ENCODE assay signal across 15 cellular contexts in the genomic region with DNA sequence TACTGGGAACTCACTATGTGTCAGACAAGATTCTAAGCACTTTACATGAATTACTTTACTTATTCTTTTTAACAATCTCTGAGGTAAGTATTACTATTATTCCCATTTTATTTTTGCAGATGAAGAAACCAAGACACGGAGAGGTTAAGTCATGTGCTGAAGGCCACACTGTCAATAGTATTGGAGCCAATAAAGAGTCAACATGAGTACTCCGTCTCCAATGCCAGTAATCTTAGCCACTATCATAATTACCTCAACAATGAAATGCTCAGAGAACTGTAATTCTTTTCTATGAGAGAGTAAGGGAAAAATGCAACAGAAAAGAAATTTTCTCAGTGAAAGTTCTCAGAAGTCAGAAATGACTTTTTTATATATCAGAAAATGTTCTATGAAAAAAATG. TPM values are rescaled to one million over a fixed set of nuclear protein-coding genes. Genes with fewer than 3 reads are reported as not detected.
DNase-seq lines count a peak whose midpoint lies in the region; ATAC-seq and TF ChIP-seq lines count a peak whose summit lies in the region.
"Had no signal": no experiment of that assay in that cellular context is flagged by ENCODE, and none has a peak within 500 bp of the region (broad histone marks: within the 10 kb centered on the region; RNA-seq: fewer than 3 reads in every experiment).

No MANE protein-coding gene starts in this region.

- no peak for TF ChIP-seq POLR2A in body of pancreas (IDR thresholded peaks at IDR 0.05)

- H3K4me2 ChIP-seq in BLaER1 treated with 17β-estradiol and CSF1 and Interleukin-3, amounts not matched to agents 10 nM and 100 nM: peak overlapping the region in 9 of 11 experiments; percentile 8 to 63 (median 51); a peak in 14 of 22 replicates

- WGBS in body of pancreas, 2 donors: 32 to 49% methylated on average over 2 of the region's 2 CpGs

- no peaks in the 10 kb centered on the region for H3K9me3 ChIP-seq in BLaER1 treated with 17β-estradiol and CSF1 and Interleukin-3, amounts not matched to agents 10 nM and 100 nM (replicated peaks in 1 of 11)
- no peaks in the 10 kb centered on the region for H3K9me3 ChIP-seq in body of pancreas
- H3K9me3 ChIP-seq: Caco-2 had no signal

- H3K27me3 ChIP-seq in BLaER1 treated with 17β-estradiol and CSF1 and Interleukin-3, amounts not matched to agents 10 nM and 100 nM: no peaks in the 10 kb centered on the region
- H3K27me3 ChIP-seq in body of pancreas: no peaks in the 10 kb centered on the region

- no peaks in the 10 kb centered on the region for H3K36me3 ChIP-seq in BLaER1 treated with 17β-estradiol and CSF1 and Interleukin-3, amounts not matched to agents 10 nM and 100 nM
- H3K36me3 ChIP-seq in body of pancreas (replicated peaks in 1 of 2; ENCODE audit: insufficient read depth in 1 of 2, low read depth in 2 of 2): no peaks in the 10 kb centered on the region

- H3K4me1 ChIP-seq in BLaER1 treated with 17β-estradiol and CSF1 and Interleukin-3, amounts not matched to agents 10 nM and 100 nM: peaks cover 8 to 15% (median 12%) of the 10 kb centered on the region in 10 experiments
- H3K4me1 ChIP-seq in body of pancreas: peaks cover 57% of the 10 kb centered on the region
- H3K4me1 ChIP-seq: Caco-2 had no signal

- intact Hi-C loops in body of pancreas (cut with DNase I): no loop called here

- H3K27ac ChIP-seq in BLaER1 treated with 17β-estradiol and CSF1 and Interleukin-3, amounts not matched to agents 10 nM and 100 nM: no peak overlapping the region
- H3K27ac ChIP-seq in body of pancreas: peak overlapping the region in 2 of 4 donors; percentile 14 to 27
- H3K27ac ChIP-seq: C4-2B had no signal

- H3K4me3 ChIP-seq in BLaER1 treated with 17β-estradiol and CSF1 and Interleukin-3, amounts not matched to agents 10 nM and 100 nM: no peak overlapping the region
- H3K4me3 ChIP-seq in body of pancreas: no peak overlapping the region

- H4K20me1 ChIP-seq in BLaER1 treated with 17β-estradiol and CSF1 and Interleukin-3, amounts not matched to agents 10 nM and 100 nM: no peaks in the 10 kb centered on the region

- DNase-seq in body of pancreas (no peak), NCI-H446 (lab: John Stamatoyannopoulos, UW) (no peak), AML-193 (lab: John Stamatoyannopoulos, UW) (no peak)
- DNase-seq: 8988T; ACHN; Caco-2; Calu3; CD4-positive, alpha-beta T cell; CD8-positive, alpha-beta T cell; DMS79 treated with DMSO at 0.1 percent for 48 hours; GF-D8 had no signal

- no peak for TF ChIP-seq CTCF in body of pancreas (IDR thresholded peaks at IDR 0.05)

- ATAC-seq in body of pancreas (peak; percentile 74), GM19035 (IDR thresholded peaks at IDR 0.05; ENCODE audit: unreplicated experiment) (no peak)
- ATAC-seq: CD8-positive, alpha-beta T cell had no signal

- H3K9ac ChIP-seq in BLaER1 treated with 17β-estradiol and CSF1 and Interleukin-3, amounts not matched to agents 10 nM and 100 nM: no peak overlapping the region

RNA-seq across cellular contexts. Expression of a gene that starts 12.7 kb away (rescaled TPM):
- total RNA-seq in body of pancreas: 10 to 100 TPM; 44.1 to 51.1 TPM
- total RNA-seq: B cell; CD4-positive, alpha-beta T cell; CD8-positive, alpha-beta T cell had no signal
